Comparison of ENCODE assay signal across 21 cellular contexts in the genomic region with DNA sequence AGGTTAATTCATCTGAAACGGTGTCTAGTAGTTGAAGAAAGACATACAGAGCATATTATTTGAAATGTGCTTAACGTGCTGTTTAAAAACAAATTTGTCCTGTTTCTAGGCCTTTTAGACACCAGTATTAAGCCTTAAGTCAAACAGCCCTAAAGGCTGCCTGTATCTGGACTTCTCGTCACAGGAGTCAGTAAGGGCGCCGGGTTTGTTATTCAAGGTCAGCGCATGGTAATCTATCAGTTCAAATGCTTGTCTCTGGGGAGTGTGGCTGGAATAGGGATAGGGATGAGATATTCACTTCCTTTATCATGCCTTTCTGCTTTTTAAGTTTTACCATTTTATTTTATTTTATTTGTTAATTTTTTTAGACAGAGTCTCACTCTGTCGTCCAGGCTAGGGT.
"Had no signal": no experiment of that assay in that cellular context is flagged by ENCODE, and none has a peak within 500 bp of the region (broad histone marks: within the 10 kb centered on the region; RNA-seq: fewer than 3 reads in every experiment).

No MANE protein-coding gene starts in this region.

- H3K4me1 Mint-ChIP-seq: activated naive CD8-positive, alpha-beta T cell treated with anti-CD3 and anti-CD28 coated beads for 36 hours; activated T-helper 17 cell treated with anti-CD3 and anti-CD28 coated beads, Interleukin-2, amount 50 U/mL, for 72 hours; naive thymus-derived CD8-positive, alpha-beta T cell; T-helper 17 cell had no signal

- ATAC-seq: activated T-helper 17 cell treated with anti-CD3 and anti-CD28 coated beads, Interleukin-2, amount 50 U/mL, for 72 hours; naive thymus-derived CD8-positive, alpha-beta T cell; stimulated activated naive CD8-positive, alpha-beta T cell treated with anti-CD3 and anti-CD28 coated beads, Interleukin-15, Interleukin-2, amounts not matched to agents 100 U/mL and 50 U/mL, for 24 hours; T-helper 17 cell had no signal

- H3K27ac Mint-ChIP-seq: activated naive CD8-positive, alpha-beta T cell treated with anti-CD3 and anti-CD28 coated beads for 36 hours; activated T-cell treated with anti-CD3 and anti-CD28 coated beads, Interleukin-2, amount 50 U/mL, for 24 hours; activated T-helper 17 cell treated with anti-CD3 and anti-CD28 coated beads, Interleukin-2, amount 50 U/mL, for 72 hours; T-helper 17 cell had no signal

- H3K36me3 ChIP-seq: lower lobe of right lung, ovary, prostate gland, tibial nerve had no signal

- H3K4me3 ChIP-seq: lower lobe of right lung, ovary, prostate gland, tibial nerve had no signal

- H3K27me3 ChIP-seq: ovary, tibial nerve had no signal

- H3K4me1 ChIP-seq: lower lobe of right lung, prostate gland, tibial nerve had no signal

- H3K9me3 Mint-ChIP-seq: activated naive CD8-positive, alpha-beta T cell treated with anti-CD3 and anti-CD28 coated beads for 36 hours; activated T-cell treated with anti-CD3 and anti-CD28 coated beads, Interleukin-2, amount 50 U/mL, for 24 hours; activated T-helper 17 cell treated with anti-CD3 and anti-CD28 coated beads, Interleukin-2, amount 50 U/mL, for 72 hours; naive thymus-derived CD8-positive, alpha-beta T cell had no signal

- H3K27ac ChIP-seq: lower lobe of right lung, ovary, prostate gland, tibial nerve had no signal

- H3K4me3 Mint-ChIP-seq: activated naive CD8-positive, alpha-beta T cell treated with anti-CD3 and anti-CD28 coated beads for 36 hours; activated T-cell treated with anti-CD3 and anti-CD28 coated beads, Interleukin-2, amount 50 U/mL, for 24 hours; activated T-helper 17 cell treated with anti-CD3 and anti-CD28 coated beads, Interleukin-2, amount 50 U/mL, for 72 hours; naive thymus-derived CD8-positive, alpha-beta T cell; T-helper 17 cell had no signal

- H3K27me3 Mint-ChIP-seq: activated naive CD8-positive, alpha-beta T cell treated with anti-CD3 and anti-CD28 coated beads for 36 hours; activated T-cell treated with anti-CD3 and anti-CD28 coated beads, Interleukin-2, amount 50 U/mL, for 24 hours; activated T-helper 17 cell treated with anti-CD3 and anti-CD28 coated beads, Interleukin-2, amount 50 U/mL, for 72 hours; naive thymus-derived CD8-positive, alpha-beta T cell had no signal

- DNase-seq: activated CD4-positive, CD25-positive, alpha-beta regulatory T cell treated with anti-CD3 and anti-CD28 coated beads, Interleukin-2, amount 50 U/mL, for 72 hours; activated CD8-positive, alpha-beta memory T cell treated with anti-CD3 and anti-CD28 coated beads for 24 hours; activated CD8-positive, alpha-beta memory T cell treated with anti-CD3 and anti-CD28 coated beads, Interleukin-2, amount 50 U/mL, for 4 hours; activated naive CD4-positive, alpha-beta T cell treated with Interleukin-2 at 50 U/mL for 16 hours; activated naive CD8-positive, alpha-beta T cell treated with anti-CD3 and anti-CD28 coated beads for 36 hours; activated T-cell treated with anti-CD3 and anti-CD28 coated beads, Interleukin-2, amount 50 U/mL, for 24 hours; cerebellar nuclear complex; cortex of kidney; foreskin fibroblast; lower lobe of right lung; naive thymus-derived CD8-positive, alpha-beta T cell; ovary; stimulated activated CD4-positive, alpha-beta T cell treated with anti-CD3 and anti-CD28 coated beads, Interleukin-12 subunit alpha, Interleukin-12 subunit beta, amount 100 ng/mL, for 4 hours; stimulated activated CD4-positive, alpha-beta T cell treated with anti-CD3 and anti-CD28 coated beads, Interleukin-4, amount 100 ng/mL, for 4 hours; stimulated activated naive CD8-positive, alpha-beta T cell treated with anti-CD3 and anti-CD28 coated beads, Interleukin-15, Interleukin-2, amounts not matched to agents 100 U/mL and 50 U/mL, for 24 hours; substantia nigra; SW 1271; T-helper 17 cell had no signal

- H3K9me3 ChIP-seq: lower lobe of right lung, ovary, prostate gland, tibial nerve had no signal

- H3K36me3 Mint-ChIP-seq: activated naive CD8-positive, alpha-beta T cell treated with anti-CD3 and anti-CD28 coated beads for 36 hours had no signal
